Comparison of ENCODE assay signal across 13 cellular contexts in the genomic region with DNA sequence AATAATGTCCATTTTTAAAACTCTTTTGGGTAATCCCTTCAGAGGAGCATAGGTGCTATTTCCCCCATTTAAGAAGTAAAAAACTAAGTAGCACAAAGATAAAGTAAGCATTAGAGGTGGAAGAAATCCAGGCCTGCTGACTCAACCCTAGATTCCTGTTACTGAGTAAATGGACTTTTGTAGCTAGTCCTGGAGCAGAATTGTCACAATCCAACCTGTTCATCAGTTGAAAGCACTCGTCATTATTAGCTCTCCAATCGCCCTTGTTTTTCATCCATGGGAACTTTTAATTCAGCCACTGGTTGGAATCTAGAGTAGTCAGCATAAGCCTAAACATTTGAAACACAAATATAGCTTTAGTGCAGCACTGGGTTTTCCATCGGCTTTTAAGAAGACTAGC.
DNase-seq lines count a peak whose midpoint lies in the region; ATAC-seq, FAIRE-seq and TF ChIP-seq lines count a peak whose summit lies in the region.
"Had no signal": no experiment of that assay in that cellular context is flagged by ENCODE, and none has a peak within 500 bp of the region (broad histone marks: within the 10 kb centered on the region; RNA-seq: fewer than 3 reads in every experiment).

No MANE protein-coding gene starts in this region.

- peak overlapping the region in 1 of 2 donors; percentile 40 for H3K27ac ChIP-seq in liver (ENCODE audit: low read depth in 1 of 2, low read length in 2 of 2)
- H3K27ac ChIP-seq in HepG2 (ENCODE audit: extremely low read length, insufficient read depth, low read length), result no peak overlapping the region

- peaks cover 11 to 24% (median 21%) of the 10 kb centered on the region in 4 donors for H3K4me1 ChIP-seq in liver (ENCODE audit: control insufficient read depth in 4 of 4, insufficient read depth in 4 of 4, low read length in 3 of 4)
- H3K4me1 ChIP-seq in HepG2 (ENCODE audit: insufficient read depth, low read length), result peaks cover 46% of the 10 kb centered on the region
- H3K4me1 ChIP-seq: BE2C had no signal

- no peaks in the 10 kb centered on the region for H4K20me1 ChIP-seq in HepG2 (ENCODE audit: insufficient read depth, low read length)

- H3K27me3 Mint-ChIP-seq in activated CD8-positive, alpha-beta T cell treated with anti-CD3 and anti-CD28 coated beads for 36 hours, result no peaks in the 10 kb centered on the region

- no peaks in the 10 kb centered on the region for H3K79me2 ChIP-seq in HepG2 (ENCODE audit: insufficient read depth, low read length)

- no peak for ATAC-seq in HepG2
- ATAC-seq in activated CD8-positive, alpha-beta T cell treated with anti-CD3 and anti-CD28 coated beads for 36 hours, result no peak
- no peak for ATAC-seq in GM21515 (IDR thresholded peaks at IDR 0.05; ENCODE audit: unreplicated experiment)

- H3K9ac ChIP-seq in liver (ENCODE audit: low read depth in 1 of 2, low read length in 2 of 2), result no peak overlapping the region
- no peak overlapping the region for H3K9ac ChIP-seq in HepG2 (ENCODE audit: insufficient read depth, low read depth, low read length)

- H3K27me3 ChIP-seq in liver (ENCODE audit: control insufficient read depth in 4 of 4, insufficient read depth in 4 of 4, low read length in 3 of 4) (no peaks in the 10 kb centered on the region), HepG2 (ENCODE audit: control insufficient read depth in 1 of 2, insufficient read depth in 2 of 2, low read length in 2 of 2) (no peaks in the 10 kb centered on the region)
- H3K27me3 ChIP-seq: BE2C, tibial nerve had no signal

- 75% methylated on average over 3 of the region's 3 CpGs for WGBS in liver
- WGBS in HepG2 (ENCODE audit: low lambda C conversion rate), result 29% methylated on average over 3 of the region's 3 CpGs

- no peak overlapping the region for H3K4me3 ChIP-seq in liver (ENCODE audit: low read depth in 1 of 3, low read length in 3 of 3)
- H3K4me3 ChIP-seq in HepG2 (replicated peaks in 1 of 3; ENCODE audit: insufficient read depth in 1 of 3, low read depth in 2 of 3, low read length in 3 of 3), result no peak overlapping the region
- no peak overlapping the region for H3K4me3 ChIP-seq in fibroblast of pulmonary artery (replicated peaks; ENCODE audit: low read depth, low read length)
- H3K4me3 ChIP-seq: tibial nerve had no signal

- H3K27ac Mint-ChIP-seq in activated CD8-positive, alpha-beta T cell treated with anti-CD3 and anti-CD28 coated beads for 36 hours, result peak overlapping the region; percentile 96

- intact Hi-C loops in HepG2 (cut with micrococcal nuclease; ENCODE audit: unreplicated experiment), result no loop called here
- intact Hi-C loops in activated CD8-positive, alpha-beta T cell treated with anti-CD3 and anti-CD28 coated beads for 36 hours (cut with micrococcal nuclease), result loop anchor here (5.0 to 10.0 kb wide), 3 partner anchors 88 to 596 kb away; a partner anchor contains a TSS

- FAIRE-seq in HepG2 (lab: Jason Lieb, UNC), result no peak
- FAIRE-seq: endometrium had no signal

- peaks cover 33% of the 10 kb centered on the region for H3K4me1 Mint-ChIP-seq in activated CD8-positive, alpha-beta T cell treated with anti-CD3 and anti-CD28 coated beads for 36 hours (ENCODE audit: low read depth)

- no peak for TF ChIP-seq POLR2A in HepG2 (IDR thresholded peaks at IDR 0.05; ENCODE audit: insufficient read depth in 1 of 2, low read depth in 2 of 2, low read length in 2 of 2)

- TF ChIP-seq EP300 in HepG2 (IDR thresholded peaks at IDR 0.05; ENCODE audit: low read depth in 2 of 2, low read length in 2 of 2) (no peak), HepG2 (CRISPR knock-in tag; IDR thresholded peaks at IDR 0.05; ENCODE audit: borderline replicate concordance) (no peak)

- H3K4me3 Mint-ChIP-seq in activated CD8-positive, alpha-beta T cell treated with anti-CD3 and anti-CD28 coated beads for 36 hours, result peak overlapping the region; percentile 79

- in situ Hi-C loops in HepG2 (cut with HindIII; ENCODE audit: extremely low pct_ligation_motif_present, low pct_unique_long_range_greater_than_20kb), result no loop called here

- H3K9me3 ChIP-seq in liver (ENCODE audit: control insufficient read depth in 4 of 4, low read length in 3 of 4) (no peaks in the 10 kb centered on the region), HepG2 (ENCODE audit: low read length) (no peaks in the 10 kb centered on the region)
- H3K9me3 ChIP-seq: BE2C, tibial nerve had no signal

- H2AFZ ChIP-seq in HepG2 (ENCODE audit: low read length), result no peak overlapping the region

- no peak for DNase-seq in HepG2 (ENCODE audit: low spot score)
- no peak for DNase-seq in activated CD8-positive, alpha-beta T cell treated with anti-CD3 and anti-CD28 coated beads for 36 hours
- peak; percentile 45 for DNase-seq in fibroblast of pulmonary artery (ENCODE audit: low read depth)
- DNase-seq in UCSD-AML1 (lab: John Stamatoyannopoulos, UW; ENCODE audit: unreplicated experiment), result no peak
- DNase-seq in GOT3 (lab: John Stamatoyannopoulos, UW), result no peak
- no peak for DNase-seq in foreskin melanocyte
- DNase-seq: activated effector memory CD4-positive, alpha-beta T cell treated with Interleukin-2 at 50 U/mL for 16 hours; BE2C; stimulated activated CD4-positive, alpha-beta T cell treated with anti-CD3 and anti-CD28 coated beads, Interleukin-4, amount 100 ng/mL, for 24 hours had no signal

- no peak overlapping the region for H3K4me2 ChIP-seq in HepG2 (ENCODE audit: low read depth, low read length)

- no peaks in the 10 kb centered on the region for H3K36me3 ChIP-seq in liver (ENCODE audit: control insufficient read depth in 4 of 4, insufficient read depth in 3 of 4, low read depth in 1 of 4, low read length in 3 of 4)
- H3K36me3 ChIP-seq in HepG2 (replicated peaks in 1 of 2; ENCODE audit: control insufficient read depth in 1 of 2, insufficient read depth in 2 of 2, low read length in 2 of 2), result no peaks in the 10 kb centered on the region
- H3K36me3 ChIP-seq: BE2C, tibial nerve had no signal

- TF ChIP-seq CTCF in liver (IDR thresholded peaks at IDR 0.05; ENCODE audit: low read depth, low read length, missing input control) (no peak), HepG2 (CRISPR knock-in tag; IDR thresholded peaks at IDR 0.05) (no peak), fibroblast of pulmonary artery (IDR thresholded peaks at IDR 0.05; ENCODE audit: low read length, missing control alignments) (no peak)
- TF ChIP-seq CTCF in activated CD8-positive, alpha-beta T cell treated with anti-CD3 and anti-CD28 coated beads for 36 hours (IDR thresholded peaks at IDR 0.05), result no peak

- no peaks in the 10 kb centered on the region for H3K9me3 Mint-ChIP-seq in activated CD8-positive, alpha-beta T cell treated with anti-CD3 and anti-CD28 coated beads for 36 hours

- POLR2A ChIA-PET in HepG2 (lab: Yijun Ruan, JAX), result interaction anchor here (1.1 to 1.2 kb wide), 2 partner anchors 9 to 11 kb away, joined by 3 read pairs; no protein-coding TSS in a partner anchor
- POLR2A ChIA-PET in activated CD8-positive, alpha-beta T cell treated with anti-CD3 and anti-CD28 coated beads for 36 hours (lab: Charles Lee), result interaction anchor here (1.1 to 14.5 kb wide), 7 partner anchors 7 to 249 kb away, joined by 3 to 170 read pairs (median 6); a partner anchor contains a TSS

- BruUV-seq in HepG2 (replicated peaks; lab: Mats Ljungman, UMichigan), result no TSS peak

- no peak for TF ChIP-seq RAD21 in liver (IDR thresholded peaks at IDR 0.05)
- TF ChIP-seq RAD21 in HepG2 (CRISPR knock-in tag; IDR thresholded peaks at IDR 0.05), result no peak

- CTCF ChIA-PET in HepG2 (lab: Yijun Ruan, JAX; ENCODE audit: low intra/inter-chr PET ratio, low total read pairs), result no interaction called here
- CTCF ChIA-PET in activated CD8-positive, alpha-beta T cell treated with anti-CD3 and anti-CD28 coated beads for 36 hours (lab: Charles Lee), result interaction anchor here (0.7 to 2.6 kb wide), 10 partner anchors 8 to 187 kb away, joined by 3 to 17 read pairs (median 3); no protein-coding TSS in a partner anchor

- peaks cover 80% of the 10 kb centered on the region for H3K36me3 Mint-ChIP-seq in activated CD8-positive, alpha-beta T cell treated with anti-CD3 and anti-CD28 coated beads for 36 hours (ENCODE audit: low read depth)

TF ChIP-seq in liver, 16 proteins besides CTCF, POLR2A, EP300 and RAD21 (continues in another document):
- TF ChIP-seq, protein P1, sequence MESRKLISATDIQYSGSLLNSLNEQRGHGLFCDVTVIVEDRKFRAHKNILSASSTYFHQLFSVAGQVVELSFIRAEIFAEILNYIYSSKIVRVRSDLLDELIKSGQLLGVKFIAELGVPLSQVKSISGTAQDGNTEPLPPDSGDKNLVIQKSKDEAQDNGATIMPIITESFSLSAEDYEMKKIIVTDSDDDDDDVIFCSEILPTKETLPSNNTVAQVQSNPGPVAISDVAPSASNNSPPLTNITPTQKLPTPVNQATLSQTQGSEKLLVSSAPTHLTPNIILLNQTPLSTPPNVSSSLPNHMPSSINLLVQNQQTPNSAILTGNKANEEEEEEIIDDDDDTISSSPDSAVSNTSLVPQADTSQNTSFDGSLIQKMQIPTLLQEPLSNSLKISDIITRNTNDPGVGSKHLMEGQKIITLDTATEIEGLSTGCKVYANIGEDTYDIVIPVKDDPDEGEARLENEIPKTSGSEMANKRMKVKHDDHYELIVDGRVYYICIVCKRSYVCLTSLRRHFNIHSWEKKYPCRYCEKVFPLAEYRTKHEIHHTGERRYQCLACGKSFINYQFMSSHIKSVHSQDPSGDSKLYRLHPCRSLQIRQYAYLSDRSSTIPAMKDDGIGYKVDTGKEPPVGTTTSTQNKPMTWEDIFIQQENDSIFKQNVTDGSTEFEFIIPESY (IDR thresholded peaks at IDR 0.05), result no peak

TF ChIP-seq in HepG2, 621 proteins besides CTCF, POLR2A, EP300 and RAD21 (continues in another document):
- TF ChIP-seq SNRNP70 (IDR thresholded peaks at IDR 0.05; ENCODE audit: low read depth, low read length) (no peak), ZNF614 (CRISPR knock-in tag; IDR thresholded peaks at IDR 0.05; ENCODE audit: borderline replicate concordance) (no peak), ZNF17 (CRISPR knock-in tag; IDR thresholded peaks at IDR 0.05) (no peak), ZNF44 (CRISPR knock-in tag; IDR thresholded peaks at IDR 0.05) (no peak), POLR2AphosphoS5 (IDR thresholded peaks at IDR 0.05; ENCODE audit: low read depth, low read length) (no peak), ZNF460 (CRISPR knock-in tag; IDR thresholded peaks at IDR 0.05; ENCODE audit: borderline replicate concordance) (no peak), TAF1 (CRISPR knock-in tag; IDR thresholded peaks at IDR 0.05) (no peak), TGIF2 (CRISPR knock-in tag; IDR thresholded peaks at IDR 0.05) (no peak), RBM39 (IDR thresholded peaks at IDR 0.05; ENCODE audit: low read depth, low read length, poor library complexity, severe bottlenecking) (no peak), ZNF274 (CRISPR knock-in tag; IDR thresholded peaks at IDR 0.05) (no peak)
- TF ChIP-seq, protein P2, sequence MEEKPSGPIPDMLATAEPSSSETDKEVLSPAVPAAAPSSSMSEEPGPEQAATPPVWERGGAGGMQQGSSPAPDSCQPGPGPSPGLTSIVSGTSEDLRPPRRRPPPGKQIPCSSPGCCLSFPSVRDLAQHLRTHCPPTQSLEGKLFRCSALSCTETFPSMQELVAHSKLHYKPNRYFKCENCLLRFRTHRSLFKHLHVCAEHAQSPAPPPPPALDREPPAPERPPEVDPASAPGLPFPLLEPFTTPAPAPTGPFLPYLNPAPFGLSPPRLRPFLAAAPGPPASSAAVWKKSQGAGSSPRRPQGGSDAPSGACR (CRISPR knock-in tag; IDR thresholded peaks at IDR 0.05), result no peak
